In genomic region chr11:9150944-9151343, GRCh38 we compare ENCODE assay signal across 16 cellular contexts. TPM values are rescaled to one million over a fixed set of nuclear protein-coding genes. Genes with fewer than 3 reads are reported as not detected.
"Had no signal": no experiment of that assay in that cellular context is flagged by ENCODE, and none has a peak within 500 bp of the region (broad histone marks: within the 10 kb centered on the region; RNA-seq: fewer than 3 reads in every experiment).

No MANE protein-coding gene starts in this region.

- H3K27ac Mint-ChIP-seq: activated T-helper 2 cell treated with anti-CD3 and anti-CD28 coated beads, Interferon-gamma antibody, Interleukin-2, Interleukin-4, amounts not matched to agents 10 μg/mL and 5 μg/mL and 100 μg/mL, durations not matched to agents 14 hours and 24 hours and 36 hours; natural killer cell; type B pancreatic cell had no signal

- H3K27me3 Mint-ChIP-seq: type B pancreatic cell had no signal

- H3K9me3 ChIP-seq: adrenal gland, prostate gland, right lobe of liver, suprapubic skin had no signal

- H3K4me1 Mint-ChIP-seq: natural killer cell had no signal

- H3K4me3 ChIP-seq: adrenal gland, prostate gland, right lobe of liver, suprapubic skin had no signal

- DNase-seq: activated CD4-positive, alpha-beta T cell treated with anti-CD3 and anti-CD28 coated beads, Interleukin-2, amount 50 U/mL, for 1 hour; activated naive CD4-positive, alpha-beta T cell treated with anti-CD3 and anti-CD28 coated beads, Interleukin-2, amount 50 U/mL, for 16 hours; activated T-cell treated with anti-CD3 and anti-CD28 coated beads for 4 hours; adrenal gland; left cardiac atrium; natural killer cell; right lobe of liver; stimulated activated CD4-positive, alpha-beta T cell treated with anti-CD3 and anti-CD28 coated beads, Interleukin-12 subunit alpha, Interleukin-12 subunit beta, amount 100 ng/mL, for 4 hours; stimulated activated CD4-positive, alpha-beta T cell treated with anti-CD3 and anti-CD28 coated beads, Interleukin-4, amount 100 ng/mL, for 1 hour; stimulated activated CD8-positive, alpha-beta memory T cell treated with anti-CD3 and anti-CD28 coated beads, Interleukin-4, amount 100 ng/mL, for 48 hours; stimulated activated naive CD8-positive, alpha-beta T cell treated with anti-CD3 and anti-CD28 coated beads, Interleukin-15, Interleukin-2, amounts not matched to agents 100 U/mL and 50 U/mL, for 24 hours had no signal

- H3K4me1 ChIP-seq: adrenal gland, prostate gland, right lobe of liver, suprapubic skin had no signal

- H3K27me3 ChIP-seq: adrenal gland, right lobe of liver, suprapubic skin had no signal

- H3K4me3 Mint-ChIP-seq: natural killer cell, type B pancreatic cell had no signal

- ATAC-seq: natural killer cell; right lobe of liver; stimulated activated naive CD8-positive, alpha-beta T cell treated with anti-CD3 and anti-CD28 coated beads, Interleukin-15, Interleukin-2, amounts not matched to agents 100 U/mL and 50 U/mL, for 24 hours had no signal

- H3K9me3 Mint-ChIP-seq: activated T-helper 2 cell treated with anti-CD3 and anti-CD28 coated beads, Interferon-gamma antibody, Interleukin-2, Interleukin-4, amounts not matched to agents 10 μg/mL and 5 μg/mL and 100 μg/mL, durations not matched to agents 14 hours and 24 hours and 36 hours; natural killer cell; type B pancreatic cell had no signal

- H3K36me3 ChIP-seq: prostate gland had no signal

- H3K36me3 Mint-ChIP-seq: natural killer cell had no signal

- H3K27ac ChIP-seq: adrenal gland, prostate gland, right lobe of liver, suprapubic skin had no signal

RNA-seq across cellular contexts. Expression of gene SCUBE2, which starts 59.5 kb away (rescaled TPM):
- total RNA-seq: activated CD8-positive, alpha-beta memory T cell treated with anti-CD3 and anti-CD28 coated beads for 36 hours; activated T-helper 2 cell treated with anti-CD3 and anti-CD28 coated beads, Interferon-gamma antibody, Interleukin-2, Interleukin-4, amounts not matched to agents 10 μg/mL and 5 μg/mL and 100 μg/mL, durations not matched to agents 14 hours and 24 hours and 36 hours; natural killer cell had no signal
